ENCODE assay signal across 39 cellular contexts in genomic region chr11:46723359-46723680, GRCh38. TPM values are rescaled to one million over a fixed set of nuclear protein-coding genes. Genes with fewer than 3 reads are reported as not detected.
"Had no signal": no experiment of that assay in that cellular context is flagged by ENCODE, and none has a peak within 500 bp of the region (broad histone marks: within the 10 kb centered on the region; RNA-seq: fewer than 3 reads in every experiment).

No MANE protein-coding gene starts in this region.

- ATAC-seq: activated CD8-positive, alpha-beta T cell treated with anti-CD3 and anti-CD28 coated beads for 36 hours; activated naive CD4-positive, alpha-beta T cell treated with anti-CD3 and anti-CD28 coated beads, Interleukin-2, amount 50 U/mL, for 72 hours; activated T-cell treated with anti-CD3 and anti-CD28 coated beads, Interleukin-2, amount 50 U/mL, for 4 hours; activated T-cell treated with anti-CD3 and anti-CD28 coated beads, Interleukin-2, amount 50 U/mL, for 72 hours; activated T-helper 17 cell treated with anti-CD3 and anti-CD28 coated beads, Interleukin-2, amount 50 U/mL, for 72 hours; body of pancreas had no signal

- H3K27ac ChIP-seq: adrenal gland, body of pancreas, brain microvascular endothelial cell, VCaP had no signal

- H3K4me3 ChIP-seq: adrenal gland, body of pancreas, breast epithelium had no signal

- H3K36me3 ChIP-seq: adrenal gland, brain microvascular endothelial cell, breast epithelium had no signal

- H3K4me3 Mint-ChIP-seq: activated B cell treated with CpG ODN at 0.5 μM for 24 hours; activated CD4-positive, alpha-beta memory T cell treated with anti-CD3 and anti-CD28 coated beads for 36 hours; activated CD4-positive, alpha-beta T cell treated with anti-CD3 and anti-CD28 coated beads, Interleukin-2, amount 10 ng/mL, durations not matched to agents 24 days and 14 days; activated CD8-positive, alpha-beta T cell treated with anti-CD3 and anti-CD28 coated beads for 36 hours; activated naive CD4-positive, alpha-beta T cell treated with anti-CD3 and anti-CD28 coated beads for 36 hours; activated naive CD8-positive, alpha-beta T cell treated with anti-CD3 and anti-CD28 coated beads for 36 hours; activated T-cell treated with anti-CD3 and anti-CD28 coated beads, Interleukin-2, amount 50 U/mL, for 4 hours; activated T-cell treated with anti-CD3 and anti-CD28 coated beads, Interleukin-2, amount 50 U/mL, for 72 hours; activated T-helper 1 cell treated with anti-CD3 and anti-CD28 coated beads, Interleukin-12 subunit alpha, Interleukin-12 subunit beta, Interleukin-2, Interleukin-4 antibody, amounts not matched to agents 30 ng/mL and 10 ng/mL and 1 ng/mL, durations not matched to agents 14 hours and 24 hours and 36 hours; activated T-helper 17 cell treated with anti-CD3 and anti-CD28 coated beads, Interleukin-2, amount 50 U/mL, for 72 hours; T-helper 1 cell treated with Interleukin-12 subunit alpha and Interleukin-12 subunit beta and Interleukin-4 antibody, amounts not matched to agents 30 μg/mL and 1 μg/mL, for 36 hours; T-helper 2 cell treated with Interferon-gamma antibody and Interleukin-4, amounts not matched to agents 5 μg/mL and 100 μg/mL, for 36 hours had no signal

- H3K27me3 ChIP-seq: adrenal gland, body of pancreas, brain microvascular endothelial cell, breast epithelium had no signal

- FAIRE-seq: astrocyte, TTC549 had no signal

- H3K9me3 Mint-ChIP-seq: activated B cell treated with CpG ODN at 0.5 μM for 24 hours; activated CD4-positive, alpha-beta memory T cell treated with anti-CD3 and anti-CD28 coated beads for 36 hours; activated CD4-positive, alpha-beta T cell treated with anti-CD3 and anti-CD28 coated beads, Interleukin-2, amount 10 ng/mL, durations not matched to agents 24 days and 14 days; activated CD8-positive, alpha-beta T cell treated with anti-CD3 and anti-CD28 coated beads for 36 hours; activated naive CD4-positive, alpha-beta T cell treated with anti-CD3 and anti-CD28 coated beads for 36 hours; activated naive CD4-positive, alpha-beta T cell treated with anti-CD3 and anti-CD28 coated beads, Interleukin-2, amount 50 U/mL, for 72 hours; activated naive CD8-positive, alpha-beta T cell treated with anti-CD3 and anti-CD28 coated beads for 36 hours; activated T-cell treated with anti-CD3 and anti-CD28 coated beads, Interleukin-2, amount 50 U/mL, for 4 hours; activated T-cell treated with anti-CD3 and anti-CD28 coated beads, Interleukin-2, amount 50 U/mL, for 72 hours; activated T-helper 1 cell treated with anti-CD3 and anti-CD28 coated beads, Interleukin-12 subunit alpha, Interleukin-12 subunit beta, Interleukin-2, Interleukin-4 antibody, amounts not matched to agents 30 ng/mL and 10 ng/mL and 1 ng/mL, durations not matched to agents 14 hours and 24 hours and 36 hours; activated T-helper 17 cell treated with anti-CD3 and anti-CD28 coated beads, Interleukin-2, amount 50 U/mL, for 72 hours; T-helper 1 cell treated with Interleukin-12 subunit alpha and Interleukin-12 subunit beta and Interleukin-4 antibody, amounts not matched to agents 30 μg/mL and 1 μg/mL, for 36 hours; T-helper 2 cell treated with Interferon-gamma antibody and Interleukin-4, amounts not matched to agents 5 μg/mL and 100 μg/mL, for 36 hours had no signal

- H3K36me3 Mint-ChIP-seq: activated CD4-positive, alpha-beta memory T cell treated with anti-CD3 and anti-CD28 coated beads for 36 hours; activated naive CD4-positive, alpha-beta T cell treated with anti-CD3 and anti-CD28 coated beads, Interleukin-2, amount 50 U/mL, for 72 hours; activated naive CD8-positive, alpha-beta T cell treated with anti-CD3 and anti-CD28 coated beads for 36 hours had no signal

- H3K9me3 ChIP-seq: adrenal gland, body of pancreas, breast epithelium had no signal

- H3K4me1 ChIP-seq: adrenal gland, breast epithelium had no signal

- H3K4me1 Mint-ChIP-seq: activated CD4-positive, alpha-beta T cell treated with anti-CD3 and anti-CD28 coated beads, Interleukin-2, amount 10 ng/mL, durations not matched to agents 24 days and 14 days had no signal

- H3K27ac Mint-ChIP-seq: activated B cell treated with CpG ODN at 0.5 μM for 24 hours; activated CD4-positive, alpha-beta memory T cell treated with anti-CD3 and anti-CD28 coated beads for 36 hours; activated CD4-positive, alpha-beta T cell treated with anti-CD3 and anti-CD28 coated beads, Interleukin-2, amount 10 ng/mL, durations not matched to agents 24 days and 14 days; activated CD8-positive, alpha-beta T cell treated with anti-CD3 and anti-CD28 coated beads for 36 hours; activated naive CD4-positive, alpha-beta T cell treated with anti-CD3 and anti-CD28 coated beads for 36 hours; activated naive CD4-positive, alpha-beta T cell treated with anti-CD3 and anti-CD28 coated beads, Interleukin-2, amount 50 U/mL, for 72 hours; activated naive CD8-positive, alpha-beta T cell treated with anti-CD3 and anti-CD28 coated beads for 36 hours; activated T-cell treated with anti-CD3 and anti-CD28 coated beads, Interleukin-2, amount 50 U/mL, for 72 hours; activated T-helper 1 cell treated with anti-CD3 and anti-CD28 coated beads, Interleukin-12 subunit alpha, Interleukin-12 subunit beta, Interleukin-2, Interleukin-4 antibody, amounts not matched to agents 30 ng/mL and 10 ng/mL and 1 ng/mL, durations not matched to agents 14 hours and 24 hours and 36 hours; T-helper 1 cell treated with Interleukin-12 subunit alpha and Interleukin-12 subunit beta and Interleukin-4 antibody, amounts not matched to agents 30 μg/mL and 1 μg/mL, for 36 hours; T-helper 2 cell treated with Interferon-gamma antibody and Interleukin-4, amounts not matched to agents 5 μg/mL and 100 μg/mL, for 36 hours had no signal

- DNase-seq: activated B cell treated with CpG ODN at 0.5 μM for 24 hours; activated CD4-positive, alpha-beta memory T cell treated with anti-CD3 and anti-CD28 coated beads for 36 hours; activated CD4-positive, alpha-beta T cell treated with anti-CD3 and anti-CD28 coated beads for 4 hours; activated CD4-positive, alpha-beta T cell treated with anti-CD3 and anti-CD28 coated beads, Interleukin-2, amount 10 ng/mL, durations not matched to agents 24 days and 14 days; activated CD4-positive, alpha-beta T cell treated with anti-CD3 and anti-CD28 coated beads, Interleukin-2, amount 50 U/mL, for 1 hour; activated CD4-positive, alpha-beta T cell treated with anti-CD3 and anti-CD28 coated beads, Interleukin-2, amount 50 U/mL, for 4 hours; activated CD4-positive, CD25-positive, alpha-beta regulatory T cell treated with anti-CD3 and anti-CD28 coated beads, Interleukin-2, amount 50 U/mL, for 72 hours; activated CD8-positive, alpha-beta memory T cell treated with anti-CD3 and anti-CD28 coated beads, Interleukin-2, amount 50 U/mL, for 4 hours; activated CD8-positive, alpha-beta T cell treated with anti-CD3 and anti-CD28 coated beads for 36 hours; activated effector memory CD4-positive, alpha-beta T cell treated with anti-CD3 and anti-CD28 coated beads, Interleukin-2, amount 50 U/mL, for 16 hours; activated gamma-delta T cell treated with Interleukin-2 at 50 U/mL for 16 hours; activated naive CD4-positive, alpha-beta T cell; activated naive CD4-positive, alpha-beta T cell treated with anti-CD3 and anti-CD28 coated beads for 36 hours; activated naive CD4-positive, alpha-beta T cell treated with anti-CD3 and anti-CD28 coated beads, Interleukin-2, amount 50 U/mL, for 16 hours; activated naive CD8-positive, alpha-beta T cell treated with anti-CD3 and anti-CD28 coated beads for 36 hours; activated T-cell treated with anti-CD3 and anti-CD28 coated beads for 4 hours; activated T-cell treated with anti-CD3 and anti-CD28 coated beads, Interleukin-2, amount 50 U/mL, for 1 hour; activated T-cell treated with anti-CD3 and anti-CD28 coated beads, Interleukin-2, amount 50 U/mL, for 4 hours; activated T-cell treated with anti-CD3 and anti-CD28 coated beads, Interleukin-2, amount 50 U/mL, for 72 hours; adrenal gland; amniotic stem cell; aorta; body of pancreas; brain microvascular endothelial cell; central memory CD4-positive, alpha-beta T cell; T-helper 1 cell; T-helper 2 cell; T-helper 9 cell had no signal

- H3K27me3 Mint-ChIP-seq: activated CD4-positive, alpha-beta memory T cell treated with anti-CD3 and anti-CD28 coated beads for 36 hours; activated CD4-positive, alpha-beta T cell treated with anti-CD3 and anti-CD28 coated beads, Interleukin-2, amount 10 ng/mL, durations not matched to agents 24 days and 14 days; activated CD8-positive, alpha-beta T cell treated with anti-CD3 and anti-CD28 coated beads for 36 hours; activated naive CD8-positive, alpha-beta T cell treated with anti-CD3 and anti-CD28 coated beads for 36 hours; activated T-helper 17 cell treated with anti-CD3 and anti-CD28 coated beads, Interleukin-2, amount 50 U/mL, for 72 hours had no signal

RNA-seq across cellular contexts. Expression of gene F2, which starts 4.3 kb away (rescaled TPM):
- total RNA-seq: activated B cell treated with CpG ODN at 0.5 μM for 24 hours; activated CD8-positive, alpha-beta memory T cell treated with anti-CD3 and anti-CD28 coated beads for 36 hours; activated CD8-positive, alpha-beta T cell treated with anti-CD3 and anti-CD28 coated beads for 36 hours; activated naive CD4-positive, alpha-beta T cell treated with anti-CD3 and anti-CD28 coated beads for 36 hours; activated naive CD4-positive, alpha-beta T cell treated with anti-CD3 and anti-CD28 coated beads, Interleukin-2, amount 50 U/mL, for 72 hours; activated naive CD8-positive, alpha-beta T cell treated with anti-CD3 and anti-CD28 coated beads for 36 hours; activated T-cell treated with anti-CD3 and anti-CD28 coated beads, Interleukin-2, amount 50 U/mL, for 72 hours; activated T-helper 1 cell treated with anti-CD3 and anti-CD28 coated beads, Interleukin-12 subunit alpha, Interleukin-12 subunit beta, Interleukin-2, Interleukin-4 antibody, amounts not matched to agents 30 ng/mL and 10 ng/mL and 1 ng/mL, durations not matched to agents 14 hours and 24 hours and 36 hours; activated T-helper 17 cell treated with anti-CD3 and anti-CD28 coated beads, Interleukin-2, amount 50 U/mL, for 72 hours; body of pancreas; breast epithelium; cardiac septum had no signal
- polyA plus RNA-seq: adrenal gland had no signal
